9 cellular contexts compared by ENCODE assay signal in the genomic region with DNA sequence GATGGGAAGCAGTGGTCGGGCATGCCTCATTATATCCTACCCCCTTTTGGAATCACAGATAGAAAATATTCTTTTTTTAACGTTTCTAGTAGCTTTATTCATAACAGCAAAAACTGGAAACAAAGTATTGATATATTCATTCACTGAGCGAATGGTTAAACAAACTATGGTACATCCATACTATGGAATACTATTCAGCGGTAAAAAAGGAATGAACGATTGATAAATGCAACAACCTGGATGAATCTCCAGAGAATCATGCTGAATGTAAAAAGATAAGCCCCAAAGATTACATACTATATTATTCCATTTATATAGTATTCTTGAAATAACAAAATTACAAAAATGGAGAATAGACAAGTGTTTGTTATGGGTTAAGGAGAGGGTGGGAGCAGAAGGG. TPM values are rescaled to one million over a fixed set of nuclear protein-coding genes. Genes with fewer than 3 reads are reported as not detected.
"Had no signal": no experiment of that assay in that cellular context is flagged by ENCODE, and none has a peak within 500 bp of the region (broad histone marks: within the 10 kb centered on the region; RNA-seq: fewer than 3 reads in every experiment).

No MANE protein-coding gene starts in this region.

- FAIRE-seq: G401.6, GM12878, GM12891, GM12892, GM18507, GM19239 had no signal

- H3K4me3 ChIP-seq: GM12878 had no signal

- ATAC-seq: GM12878 had no signal

- DNase-seq: GDM1, GF-D8 had no signal

RNA-seq across cellular contexts. Expression of a gene that starts 7.5 kb away (rescaled TPM):
- total RNA-seq: GM12878 had no signal
- polyA plus RNA-seq: GM12878 had no signal

RNA-seq across cellular contexts. Expression of a gene that starts 22.0 kb away (rescaled TPM):
- total RNA-seq: G401, GM12878 had no signal
- polyA plus RNA-seq: GM12878 had no signal

RNA-seq across cellular contexts. Expression of a gene that starts 53.8 kb away (rescaled TPM):
- total RNA-seq: GM12878 had no signal
